ENCODE assay signal across 32 cellular contexts in the genomic region with DNA sequence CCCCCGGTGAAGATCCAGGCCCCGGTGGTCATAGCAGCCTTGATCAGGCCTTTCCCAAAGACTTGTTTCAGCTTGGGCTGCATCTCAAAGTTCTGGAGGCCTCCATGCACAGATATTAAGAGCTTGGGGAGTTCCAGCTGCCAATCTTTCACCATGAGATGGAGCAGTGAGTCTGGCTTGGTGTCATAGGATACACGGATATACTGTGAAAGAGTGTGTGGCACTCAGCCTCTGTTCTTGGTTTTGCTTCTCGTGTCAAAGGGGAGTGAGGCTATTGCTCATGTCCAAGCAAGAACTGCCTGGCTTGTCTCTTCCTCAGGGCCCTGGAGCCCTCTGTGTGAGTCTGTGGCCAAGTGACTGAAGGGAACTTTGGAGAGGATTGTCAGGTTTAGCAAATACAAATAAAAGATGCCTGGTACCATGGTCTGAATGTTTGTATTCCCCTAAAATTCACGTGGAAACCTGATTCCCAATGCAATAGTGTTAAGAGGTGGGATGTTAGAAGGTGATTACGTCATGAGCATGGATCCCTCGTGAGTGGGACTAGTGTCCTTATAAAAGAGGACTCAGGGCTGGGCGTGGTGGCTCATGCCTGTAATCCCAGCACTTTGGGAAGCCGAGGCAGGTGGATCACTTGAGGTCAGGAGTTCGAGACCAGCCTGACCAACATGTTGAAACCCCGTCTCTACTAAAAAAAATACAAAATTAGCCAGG. TPM values are rescaled to one million over a fixed set of nuclear protein-coding genes. Genes with fewer than 3 reads are reported as not detected.
"Had no signal": no experiment of that assay in that cellular context is flagged by ENCODE, and none has a peak within 500 bp of the region (broad histone marks: within the 10 kb centered on the region; RNA-seq: fewer than 3 reads in every experiment).

No MANE protein-coding gene starts in this region.

- FAIRE-seq: endothelial cell of umbilical vein, pancreas, urothelium cell line had no signal

- H3K27ac ChIP-seq: esophagus squamous epithelium, lower lobe of right lung, pancreas, thoracic aorta, upper lobe of left lung had no signal

- H3K27me3 ChIP-seq: esophagus squamous epithelium, heart right ventricle, pancreas, sigmoid colon, tibial nerve, upper lobe of left lung had no signal

- H3K27ac Mint-ChIP-seq: immature natural killer cell; natural killer cell; stimulated activated effector memory CD8-positive, alpha-beta T cell treated with anti-CD3 and anti-CD28 coated beads, Interleukin-12 subunit alpha, Interleukin-12 subunit beta, amount 100 ng/mL, for 72 hours had no signal

- H3K4me1 ChIP-seq: lower lobe of right lung, pancreas had no signal

- H3K36me3 Mint-ChIP-seq: immature natural killer cell; natural killer cell; stimulated activated effector memory CD8-positive, alpha-beta T cell treated with anti-CD3 and anti-CD28 coated beads, Interleukin-12 subunit alpha, Interleukin-12 subunit beta, amount 100 ng/mL, for 72 hours had no signal

- DNase-seq: dermis blood vessel endothelial cell; effector memory CD4-positive, alpha-beta T cell; esophagus squamous epithelium; foreskin melanocyte; glutamatergic neuron; heart right ventricle; hippocampal formation; immature natural killer cell; islet precursor cell; left ventricle myocardium superior; lower lobe of right lung; natural killer cell; occipital lobe; retina; sigmoid colon; stimulated activated CD4-positive, alpha-beta T cell treated with anti-CD3 and anti-CD28 coated beads, Interleukin-2, amount 100 ng/mL, for 24 hours; stimulated activated CD4-positive, alpha-beta T cell treated with anti-CD3 and anti-CD28 coated beads, Interleukin-4, amount 100 ng/mL, for 24 hours; stimulated activated naive CD8-positive, alpha-beta T cell treated with anti-CD3 and anti-CD28 coated beads, Interleukin-15, Interleukin-2, amounts not matched to agents 100 U/mL and 50 U/mL, for 24 hours; upper lobe of left lung had no signal

- H3K36me3 ChIP-seq: esophagus squamous epithelium, heart right ventricle, lower lobe of right lung, pancreas, sigmoid colon, thoracic aorta, tibial nerve, upper lobe of left lung had no signal

- H3K4me3 Mint-ChIP-seq: immature natural killer cell; natural killer cell; stimulated activated effector memory CD8-positive, alpha-beta T cell treated with anti-CD3 and anti-CD28 coated beads, Interleukin-12 subunit alpha, Interleukin-12 subunit beta, amount 100 ng/mL, for 72 hours had no signal

- H3K4me3 ChIP-seq: coronary artery, esophagus squamous epithelium, heart right ventricle, lower lobe of right lung, pancreas, sigmoid colon, thoracic aorta, tibial nerve, upper lobe of left lung had no signal

- H3K4me1 Mint-ChIP-seq: immature natural killer cell; natural killer cell; stimulated activated effector memory CD8-positive, alpha-beta T cell treated with anti-CD3 and anti-CD28 coated beads, Interleukin-12 subunit alpha, Interleukin-12 subunit beta, amount 100 ng/mL, for 72 hours had no signal

- ATAC-seq: heart right ventricle; left ventricle myocardium superior; lower lobe of right lung; natural killer cell; pancreas; stimulated activated effector memory CD8-positive, alpha-beta T cell treated with anti-CD3 and anti-CD28 coated beads, Interleukin-12 subunit alpha, Interleukin-12 subunit beta, amount 100 ng/mL, for 72 hours; stimulated activated naive CD8-positive, alpha-beta T cell treated with anti-CD3 and anti-CD28 coated beads, Interleukin-15, Interleukin-2, amounts not matched to agents 100 U/mL and 50 U/mL, for 24 hours had no signal

- H3K9me3 Mint-ChIP-seq: immature natural killer cell; natural killer cell; stimulated activated effector memory CD8-positive, alpha-beta T cell treated with anti-CD3 and anti-CD28 coated beads, Interleukin-12 subunit alpha, Interleukin-12 subunit beta, amount 100 ng/mL, for 72 hours had no signal

- H3K9me3 ChIP-seq: esophagus squamous epithelium, heart right ventricle, lower lobe of right lung, pancreas, sigmoid colon, thoracic aorta, tibial nerve, upper lobe of left lung had no signal

RNA-seq across cellular contexts. Expression of a gene that starts 33.5 kb away (rescaled TPM):
- total RNA-seq: chondrocyte, endothelial cell of umbilical vein, epithelial cell of proximal tubule, esophagus squamous epithelium, heart right ventricle, left ventricle myocardium superior, lower lobe of right lung, mononuclear cell, natural killer cell, occipital lobe, posterior vena cava, sigmoid colon, skeletal muscle tissue, thoracic aorta, tibial nerve, upper lobe of left lung had no signal
- polyA plus RNA-seq: neural cell, pancreas had no signal
